In genomic region chr18:12422936-12423335, GRCh38 we compare ENCODE assay signal across 11 cellular contexts. TPM values are rescaled to one million over a fixed set of nuclear protein-coding genes. Genes with fewer than 3 reads are reported as not detected.
DNase-seq lines count a peak whose midpoint lies in the region; ATAC-seq and TF ChIP-seq lines count a peak whose summit lies in the region.
"Had no signal": no experiment of that assay in that cellular context is flagged by ENCODE, and none has a peak within 500 bp of the region (broad histone marks: within the 10 kb centered on the region; RNA-seq: fewer than 3 reads in every experiment).

No MANE protein-coding gene starts in this region.

- no peak overlapping the region for H3K4me3 ChIP-seq in Panc1 (ENCODE audit: low read depth in 2 of 2, low read length in 2 of 2)
- H3K4me3 ChIP-seq in kidney epithelial cell (ENCODE audit: low read depth, low read length), result no peak overlapping the region
- H3K4me3 ChIP-seq in ovary, result no peak overlapping the region
- H3K4me3 ChIP-seq in HAP-1, result no peak overlapping the region
- H3K4me3 ChIP-seq: suprapubic skin had no signal

- H3K9me3 ChIP-seq in Panc1 (ENCODE audit: control insufficient read depth, insufficient read depth, low read depth, low read length) (no peaks in the 10 kb centered on the region), ovary (no peaks in the 10 kb centered on the region), HAP-1 (no peaks in the 10 kb centered on the region)
- H3K9me3 ChIP-seq: suprapubic skin had no signal

- POLR2A ChIA-PET in Panc1 (lab: Charles Lee), result interaction anchor here (0.5 to 0.6 kb wide), 2 partner anchors 83 to 267 kb away, joined by 3 to 4 read pairs; no protein-coding TSS in a partner anchor

- peak; percentile 5 for DNase-seq in NCI-H1105 treated with DMSO at 0.1 percent for 48 hours (lab: John Stamatoyannopoulos, UW)
- DNase-seq in NCI-H1105 (lab: John Stamatoyannopoulos, UW), result no peak
- peak; percentile 63 for DNase-seq in KBM-7
- DNase-seq in Panc1 (ENCODE audit: low read depth, low spot score), result no peak
- no peak for DNase-seq in kidney epithelial cell (ENCODE audit: low read depth)
- DNase-seq in ovary, result no peak
- no peak for DNase-seq in HAP-1 (ENCODE audit: low spot score in 2 of 2)
- DNase-seq: activated CD4-positive, alpha-beta T cell treated with anti-CD3 and anti-CD28 coated beads for 1 hour; NCI-H1930 had no signal

- H3K4me1 ChIP-seq in Panc1 (ENCODE audit: control insufficient read depth, insufficient read depth, low read length) (peaks cover 4% of the 10 kb centered on the region; the same call in 1 of the 2 replicates), ovary (ENCODE audit: insufficient read depth) (peaks cover 4% of the 10 kb centered on the region), HAP-1 (peaks cover 24% of the 10 kb centered on the region)

- intact Hi-C loops in Panc1 (cut with micrococcal nuclease; ENCODE audit: unreplicated experiment) (no loop called here), ovary (cut with DNase I) (no loop called here)

- TF ChIP-seq CTCF in Panc1 (IDR thresholded peaks at IDR 0.05) (peak; percentile 76; the same call in 1 of the 2 replicates), kidney epithelial cell (IDR thresholded peaks at IDR 0.05; ENCODE audit: insufficient read depth, low read length, poor library complexity, severe bottlenecking) (peak; percentile 15), ovary (IDR thresholded peaks at IDR 0.05) (no peak)

- no peak for TF ChIP-seq EP300 in ovary (IDR thresholded peaks at IDR 0.05)

- no peak for TF ChIP-seq POLR2A in ovary (IDR thresholded peaks at IDR 0.05)

- H3K27me3 ChIP-seq in Panc1 (ENCODE audit: control insufficient read depth, insufficient read depth, low read length) (no peaks in the 10 kb centered on the region), kidney epithelial cell (ENCODE audit: control insufficient read depth, insufficient read depth, low read length) (no peaks in the 10 kb centered on the region), ovary (no peaks in the 10 kb centered on the region), HAP-1 (ENCODE audit: low read depth) (no peaks in the 10 kb centered on the region)
- H3K27me3 ChIP-seq: suprapubic skin had no signal

- BruUV-seq in Panc1 (replicated peaks; lab: Mats Ljungman, UMichigan), result no TSS peak

- H3K36me3 ChIP-seq in Panc1 (ENCODE audit: control insufficient read depth, insufficient read depth, low read length) (no peaks in the 10 kb centered on the region), kidney epithelial cell (ENCODE audit: control insufficient read depth, insufficient read depth, low read length) (no peaks in the 10 kb centered on the region), ovary (no peaks in the 10 kb centered on the region), HAP-1 (replicated peaks) (peaks cover 28% of the 10 kb centered on the region)

- 87 to 90% (median 88%) methylated on average over 9 of the region's 9 CpGs for WGBS in ovary, 3 donors

- ATAC-seq in Panc1 (0 out of 2 replicates have a peak, but pooled peaks have one; percentile 51), GM21515 (IDR thresholded peaks at IDR 0.05; ENCODE audit: unreplicated experiment) (no peak)

- in situ Hi-C loops in KBM-7 (cut with MboI; ENCODE audit: low pct_unique_long_range_greater_than_20kb, low sequenced_read_pairs) (loop anchor here (25.0 kb wide), 1 partner anchor 514 kb away; the partner anchor contains the start of gene SEH1L), Panc1 (cut with HindIII; ENCODE audit: low pct_unique_long_range_greater_than_20kb, low sequenced_read_pairs) (no loop called here), HAP-1 (cut with MboI; ENCODE audit: low sequenced_read_pairs) (no loop called here)

- no peak overlapping the region for H3K27ac ChIP-seq in Panc1 (ENCODE audit: low read length)
- no peak overlapping the region for H3K27ac ChIP-seq in ovary
- H3K27ac ChIP-seq: suprapubic skin had no signal

- CTCF ChIA-PET in Panc1 (lab: Charles Lee), result interaction anchor here (1.0 kb wide), 1 partner anchor 31 kb away, joined by 3 read pairs; no protein-coding TSS in a partner anchor

RNA-seq across cellular contexts. Expression of gene PRELID3A, which starts 15.2 kb away (rescaled TPM):
- total RNA-seq in Panc1 (2021; ENCODE audit: unreplicated experiment) (9.3 TPM), kidney epithelial cell (4.3 and 8.6 TPM in 2 replicates), ovary (1 to 10 TPM; 1.1 to 8.2 (median 5.7) TPM)
- 8.3 TPM for polyA plus RNA-seq in Panc1 (2012; ENCODE audit: insufficient read length)
- 1 to 10 TPM; 3.7 to 4.8 TPM for polyA plus RNA-seq in ovary

RNA-seq across cellular contexts. Expression of gene AFG3L2, which starts 45.9 kb away (rescaled TPM):
- 58.0 TPM for total RNA-seq in Panc1 (2021; ENCODE audit: unreplicated experiment)
- polyA plus RNA-seq in Panc1 (2012; ENCODE audit: insufficient read length), result 32.6 TPM
- total RNA-seq in kidney epithelial cell, result 37.8 and 50.2 TPM in 2 replicates
- total RNA-seq in ovary, result 10 to 100 TPM; 28.7 to 42.5 (median 36.3) TPM
- polyA plus RNA-seq in ovary, result 10 to 100 TPM; 28.3 to 30.0 TPM

Comparison
In these comparisons a context has a peak if more than half of its experiments do, and no peak if none do; other contexts are left out.
1. DNase-seq: peak in NCI-H1105 treated with DMSO at 0.1 percent for 48 hours (single experiment) and KBM-7 (single experiment); none in NCI-H1105 (single experiment), Panc1 (single experiment), kidney epithelial cell (single experiment), ovary (0 of 5) and HAP-1 (0 of 2).
2. CTCF ChIP-seq: peak in Panc1 (single experiment) and kidney epithelial cell (single experiment); none in ovary (0 of 3).